Comparison of ENCODE assay signal across 24 cellular contexts in the genomic region with DNA sequence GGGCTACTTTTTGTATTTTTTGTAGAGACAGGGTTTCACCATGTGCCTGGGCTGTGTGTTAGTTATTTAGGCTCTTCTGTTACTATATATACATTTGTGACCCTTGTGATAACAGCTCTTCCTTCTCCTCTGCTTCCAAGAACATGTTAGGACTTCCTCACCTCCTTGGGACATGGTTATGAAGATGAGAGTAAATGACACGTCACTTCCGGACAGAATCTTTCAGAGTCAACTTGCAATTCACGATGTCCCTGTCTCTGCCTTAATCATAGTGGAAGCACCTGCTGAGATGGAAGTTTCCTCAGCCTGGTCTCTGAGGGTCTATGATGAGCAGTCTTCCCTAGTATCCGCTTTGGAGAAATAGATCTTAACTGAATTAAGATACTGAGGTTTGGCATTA. TPM values are rescaled to one million over a fixed set of nuclear protein-coding genes. Genes with fewer than 3 reads are reported as not detected.
DNase-seq lines count a peak whose midpoint lies in the region; ATAC-seq and TF ChIP-seq lines count a peak whose summit lies in the region.
"Had no signal": no experiment of that assay in that cellular context is flagged by ENCODE, and none has a peak within 500 bp of the region (broad histone marks: within the 10 kb centered on the region; RNA-seq: fewer than 3 reads in every experiment).

No MANE protein-coding gene starts in this region.

- in situ Hi-C loops in KBM-7 (cut with MboI; ENCODE audit: low pct_unique_long_range_greater_than_20kb, low sequenced_read_pairs): no loop called here

- TF ChIP-seq CTCF in ascending aorta (IDR thresholded peaks at IDR 0.05) (no peak), osteoblast (IDR thresholded peaks at IDR 0.05; ENCODE audit: extremely low read depth, low read depth, low read length) (no peak), testis (IDR thresholded peaks at IDR 0.05) (no peak)

- no peaks in the 10 kb centered on the region for H3K79me2 ChIP-seq in osteoblast (ENCODE audit: insufficient read depth, low read length)

- H3K9me3 ChIP-seq in BLaER1 treated with 17β-estradiol and CSF1 and Interleukin-3, amounts not matched to agents 10 nM and 100 nM (replicated peaks in 1 of 11): peaks cover 5 to 12% (median 10%) of the 10 kb centered on the region in 11 experiments; a peak in 13 of 22 replicates
- no peaks in the 10 kb centered on the region for H3K9me3 ChIP-seq in ascending aorta
- no peaks in the 10 kb centered on the region for H3K9me3 ChIP-seq in osteoblast (ENCODE audit: low read depth, low read length)
- H3K9me3 ChIP-seq in testis: no peaks in the 10 kb centered on the region
- H3K9me3 ChIP-seq: BE2C had no signal

- H4K20me1 ChIP-seq in BLaER1 treated with 17β-estradiol and CSF1 and Interleukin-3, amounts not matched to agents 10 nM and 100 nM: no peaks in the 10 kb centered on the region
- H4K20me1 ChIP-seq in osteoblast (ENCODE audit: insufficient read depth, low read length): no peaks in the 10 kb centered on the region

- ATAC-seq in HG03175 (IDR thresholded peaks at IDR 0.05; ENCODE audit: unreplicated experiment): no peak
- ATAC-seq in HG03139 (IDR thresholded peaks at IDR 0.05; ENCODE audit: unreplicated experiment): no peak
- ATAC-seq: CD8-positive, alpha-beta T cell; GM12878; K562 had no signal

- intact Hi-C loops in ascending aorta (cut with DNase I) (no loop called here), testis (cut with DNase I; ENCODE audit: low total_unique reads) (no loop called here)

- TF ChIP-seq POLR2A in testis (IDR thresholded peaks at IDR 0.05): no peak

- H3K27ac ChIP-seq in BLaER1 treated with 17β-estradiol and CSF1 and Interleukin-3, amounts not matched to agents 10 nM and 100 nM: peak overlapping the region in 3 of 11 experiments; percentile 21 to 53 (median 42); a peak in 6 of 22 replicates
- peak overlapping the region; percentile 1 to 2 for H3K27ac ChIP-seq in ascending aorta
- H3K27ac ChIP-seq in osteoblast (ENCODE audit: low read depth, low read length): no peak overlapping the region
- H3K27ac ChIP-seq in testis: no peak overlapping the region
- H3K27ac ChIP-seq: HL-60 had no signal

- H3K27me3 ChIP-seq in BLaER1 treated with 17β-estradiol and CSF1 and Interleukin-3, amounts not matched to agents 10 nM and 100 nM: no peaks in the 10 kb centered on the region
- H3K27me3 ChIP-seq in ascending aorta (no peaks in the 10 kb centered on the region), osteoblast (ENCODE audit: insufficient read depth, low read length) (peaks cover 8% of the 10 kb centered on the region), testis (no peaks in the 10 kb centered on the region)
- H3K27me3 ChIP-seq: BE2C had no signal

- no peak overlapping the region for H3K4me3 ChIP-seq in BLaER1 treated with 17β-estradiol and CSF1 and Interleukin-3, amounts not matched to agents 10 nM and 100 nM
- H3K4me3 ChIP-seq in ascending aorta: no peak overlapping the region
- no peak overlapping the region for H3K4me3 ChIP-seq in osteoblast (ENCODE audit: insufficient read depth, low read length)
- H3K4me3 ChIP-seq in testis: no peak overlapping the region
- H3K4me3 ChIP-seq: GM12878, K562 had no signal

- H3K4me2 ChIP-seq in BLaER1 treated with 17β-estradiol and CSF1 and Interleukin-3, amounts not matched to agents 10 nM and 100 nM: peak overlapping the region in 10 of 11 experiments; percentile 38 to 67 (median 53); a peak in 20 of 22 replicates
- H3K4me2 ChIP-seq in osteoblast (ENCODE audit: insufficient read depth, low read length): no peak overlapping the region

- H3K4me1 ChIP-seq in BLaER1 treated with 17β-estradiol and CSF1 and Interleukin-3, amounts not matched to agents 10 nM and 100 nM: peaks cover 18 to 29% (median 22%) of the 10 kb centered on the region in 10 experiments; a peak in 19 of 20 replicates
- H3K4me1 ChIP-seq in ascending aorta (peaks cover 24 to 30% of the 10 kb centered on the region in 2 donors), osteoblast (ENCODE audit: insufficient read depth, low read length) (peaks cover 10% of the 10 kb centered on the region), testis (peaks cover 22% of the 10 kb centered on the region)
- H3K4me1 ChIP-seq: BE2C had no signal

- DNase-seq in KBM-7 (peak; percentile 16), ascending aorta (ENCODE audit: low spot score in 2 of 2) (peak in 1 of 2 donors; percentile 2), osteoblast (ENCODE audit: insufficient read length, low spot score, missing footprints) (peak; percentile 45), C1 segment of cervical spinal cord (lab: John Stamatoyannopoulos, UW) (no peak), testis (no peak)
- DNase-seq: BE2C; CD8-positive, alpha-beta T cell; COR-L47; DMS 273 treated with DMSO at 0.1 percent for 48 hours; DMS53; DND-41; EL; GOT3; H7; IMR-90 had no signal

- WGBS in testis, 2 donors: 76 to 86% methylated on average over 4 of the region's 4 CpGs

- H2AFZ ChIP-seq in osteoblast (ENCODE audit: low read length): no peak overlapping the region

- H3K9ac ChIP-seq in BLaER1 treated with 17β-estradiol and CSF1 and Interleukin-3, amounts not matched to agents 10 nM and 100 nM: no peak overlapping the region

- no peaks in the 10 kb centered on the region for H3K36me3 ChIP-seq in BLaER1 treated with 17β-estradiol and CSF1 and Interleukin-3, amounts not matched to agents 10 nM and 100 nM
- H3K36me3 ChIP-seq in ascending aorta (no peaks in the 10 kb centered on the region), osteoblast (ENCODE audit: insufficient read depth, low read length) (no peaks in the 10 kb centered on the region), testis (ENCODE audit: low read depth, missing control alignments) (no peaks in the 10 kb centered on the region)
- H3K36me3 ChIP-seq: BE2C had no signal

RNA-seq across cellular contexts. Expression of a gene that starts 42.9 kb away (rescaled TPM):
- total RNA-seq in ascending aorta (not detected), osteoblast (0.36 TPM in 1 of 2 replicates, not detected in the other), testis (10 to 100 TPM; 52.7 to 71.7 TPM)
- polyA plus RNA-seq in testis (ENCODE audit: insufficient read depth, low read depth, low replicate concordance): 260 TPM
- total RNA-seq: A172, G401, H7, HT1080, IMR-90, K562 had no signal
- polyA plus RNA-seq: IMR-90, K562 had no signal

RNA-seq across cellular contexts. Expression of a gene that starts 56.6 kb away (rescaled TPM):
- total RNA-seq in ascending aorta: not detected
- not detected in 2 replicates for total RNA-seq in osteoblast
- total RNA-seq in testis: 10 to 100 TPM in 1 of 2 donors, 1 to 10 TPM in 1; 3.3 to 19.6 TPM
- polyA plus RNA-seq in testis (ENCODE audit: insufficient read depth, low read depth, low replicate concordance): 17.6 TPM
- total RNA-seq: A172; CD8-positive, alpha-beta T cell; G401; GM12878; H7; HT1080; IMR-90; K562 had no signal
- polyA plus RNA-seq: IMR-90, K562 had no signal

Comparison
In these comparisons a context has a peak if more than half of its experiments do, and no peak if none do; other contexts are left out.
1. H3K27ac ChIP-seq: peak in ascending aorta (2 of 2); none in osteoblast (single experiment) and testis (0 of 2).
2. DNase-seq: peak in KBM-7 (single experiment) and osteoblast (single experiment); none in C1 segment of cervical spinal cord (0 of 14) and testis (single experiment).
3. RNA of a gene that starts 42.9 kb away (total RNA-seq): 52.7 to 71.7 TPM in testis; 0.36 TPM in osteoblast and not detected in ascending aorta (single experiment); every median in the first group is over 10 times any median in the second.